28 cellular contexts compared by ENCODE assay signal in genomic region chr4:118995693-118996391, GRCh38.
DNase-seq lines count a peak whose midpoint lies in the region; ATAC-seq, FAIRE-seq and TF ChIP-seq lines count a peak whose summit lies in the region.
"Had no signal": no experiment of that assay in that cellular context is flagged by ENCODE, and none has a peak within 500 bp of the region (broad histone marks: within the 10 kb centered on the region; RNA-seq: fewer than 3 reads in every experiment).

No MANE protein-coding gene starts in this region.

- H3K27ac ChIP-seq in heart left ventricle = peak overlapping the region in 9 of 12 donors; percentile 15 to 89 (median 60)
- H3K27ac ChIP-seq in muscle layer of duodenum (ENCODE audit: low read length) = peak overlapping the region; percentile 93
- H3K27ac ChIP-seq in stomach = peak overlapping the region in 4 of 5 donors; percentile 77 to 89 (median 84)
- H3K27ac ChIP-seq in aorta (ENCODE audit: low read depth in 1 of 2, low read length in 2 of 2) = peak overlapping the region; percentile 76
- no peak overlapping the region for H3K27ac ChIP-seq in brain microvascular endothelial cell
- H3K27ac ChIP-seq: 22Rv1; BLaER1 treated with 17β-estradiol and CSF1 and Interleukin-3, amounts not matched to agents 10 nM and 100 nM; GM23248; HL-60; SJSA1 had no signal

- 89 to 95% (median 92%) methylated on average over 4 of the region's 4 CpGs for WGBS in heart left ventricle, 4 donors
- 85 to 94% (median 93%) methylated on average over 4 of the region's 4 CpGs for WGBS in stomach, 5 donors
- WGBS in aorta, 2 donors = 85 to 89% methylated on average over 4 of the region's 4 CpGs

- CTCF ChIA-PET in activated naive CD4-positive, alpha-beta T cell treated with anti-CD3 and anti-CD28 coated beads for 36 hours (lab: Charles Lee) = no interaction called here

- no peaks in the 10 kb centered on the region for H3K9me3 Mint-ChIP-seq in activated naive CD4-positive, alpha-beta T cell treated with anti-CD3 and anti-CD28 coated beads for 36 hours
- H3K9me3 Mint-ChIP-seq: CD8-positive, alpha-beta T cell; H9; HFFc6 had no signal

- no peak for TF ChIP-seq CTCF in heart left ventricle (IDR thresholded peaks at IDR 0.05)
- TF ChIP-seq CTCF in stomach (IDR thresholded peaks at IDR 0.05) = no peak
- no peak for TF ChIP-seq CTCF in brain microvascular endothelial cell (IDR thresholded peaks at IDR 0.05; ENCODE audit: low read depth, low read length, missing control alignments)

- no peaks in the 10 kb centered on the region for H3K36me3 Mint-ChIP-seq in activated naive CD4-positive, alpha-beta T cell treated with anti-CD3 and anti-CD28 coated beads for 36 hours (ENCODE audit: low read depth)
- H3K36me3 Mint-ChIP-seq: CD8-positive, alpha-beta T cell had no signal

- H3K27me3 Mint-ChIP-seq in activated naive CD4-positive, alpha-beta T cell treated with anti-CD3 and anti-CD28 coated beads for 36 hours (ENCODE audit: low read depth) = no peaks in the 10 kb centered on the region

- H3K27me3 ChIP-seq in heart left ventricle (no peaks in the 10 kb centered on the region), muscle layer of duodenum (ENCODE audit: low read depth, low read length) (no peaks in the 10 kb centered on the region), stomach (no peaks in the 10 kb centered on the region), aorta (ENCODE audit: control insufficient read depth in 1 of 2, insufficient read depth in 2 of 2, low read length in 1 of 2) (no peaks in the 10 kb centered on the region), brain microvascular endothelial cell (replicated peaks) (no peaks in the 10 kb centered on the region)
- H3K27me3 ChIP-seq: BLaER1 treated with 17β-estradiol and CSF1 and Interleukin-3, amounts not matched to agents 10 nM and 100 nM; Peyer's patch; SJSA1 had no signal

- H3K36me3 ChIP-seq in heart left ventricle = no peaks in the 10 kb centered on the region
- no peaks in the 10 kb centered on the region for H3K36me3 ChIP-seq in muscle layer of duodenum (ENCODE audit: control insufficient read depth in 1 of 2, insufficient read depth in 2 of 2, low read length in 2 of 2)
- no peaks in the 10 kb centered on the region for H3K36me3 ChIP-seq in stomach
- no peaks in the 10 kb centered on the region for H3K36me3 ChIP-seq in aorta (ENCODE audit: control insufficient read depth in 1 of 2, insufficient read depth in 2 of 2, low read length in 1 of 2)
- H3K36me3 ChIP-seq in brain microvascular endothelial cell (replicated peaks) = no peaks in the 10 kb centered on the region
- H3K36me3 ChIP-seq: BLaER1 treated with 17β-estradiol and CSF1 and Interleukin-3, amounts not matched to agents 10 nM and 100 nM; Peyer's patch; SJSA1 had no signal

- no peak overlapping the region for H3K4me3 ChIP-seq in heart left ventricle
- no peak overlapping the region for H3K4me3 ChIP-seq in muscle layer of duodenum (ENCODE audit: low read depth in 1 of 2, low read length in 2 of 2)
- no peak overlapping the region for H3K4me3 ChIP-seq in stomach
- H3K4me3 ChIP-seq in aorta (ENCODE audit: low read length in 2 of 2) = no peak overlapping the region
- H3K4me3 ChIP-seq in brain microvascular endothelial cell (ENCODE audit: low read depth, low read length) = no peak overlapping the region
- H3K4me3 ChIP-seq: BLaER1 treated with 17β-estradiol and CSF1 and Interleukin-3, amounts not matched to agents 10 nM and 100 nM; GM23248; Peyer's patch; SJSA1 had no signal

- in situ Hi-C loops in brain microvascular endothelial cell (cut with HindIII; ENCODE audit: low pct_ligation_motif_present, low sequenced_read_pairs) = no loop called here

- TF ChIP-seq EP300 in stomach (IDR thresholded peaks at IDR 0.05) = no peak

- intact Hi-C loops in heart left ventricle (cut with DNase I) (loop anchor here in 1 of 10 donors (5.0 kb wide), 1 partner anchor 36 kb away; no protein-coding TSS in a partner anchor), left cardiac atrium (cut with DNase I) (no loop called here), stomach (cut with DNase I; ENCODE audit: low total_unique reads) (no loop called here), aorta (cut with DNase I) (no loop called here)
- intact Hi-C loops in activated naive CD4-positive, alpha-beta T cell treated with anti-CD3 and anti-CD28 coated beads for 36 hours (cut with micrococcal nuclease) = no loop called here

- no peaks in the 10 kb centered on the region for H3K4me1 Mint-ChIP-seq in activated naive CD4-positive, alpha-beta T cell treated with anti-CD3 and anti-CD28 coated beads for 36 hours (ENCODE audit: low read depth)

- no peak overlapping the region for H3K4me3 Mint-ChIP-seq in activated naive CD4-positive, alpha-beta T cell treated with anti-CD3 and anti-CD28 coated beads for 36 hours
- H3K4me3 Mint-ChIP-seq: CD8-positive, alpha-beta T cell; H9; HFFc6 had no signal

- H3K4me1 ChIP-seq in heart left ventricle (peaks cover 0 to 76% (median 34%) of the 10 kb centered on the region in 12 donors), muscle layer of duodenum (ENCODE audit: control insufficient read depth in 1 of 2, insufficient read depth in 2 of 2, low read length in 2 of 2) (peaks cover 0 to 6% of the 10 kb centered on the region in 2 donors), stomach (peaks cover 0 to 35% (median 5%) of the 10 kb centered on the region in 4 donors), aorta (ENCODE audit: control insufficient read depth in 1 of 2, insufficient read depth in 2 of 2, low read length in 2 of 2) (peaks cover 5 to 15% of the 10 kb centered on the region in 2 donors)
- H3K4me1 ChIP-seq: SJSA1 had no signal

- TF ChIP-seq POLR2A in heart left ventricle (IDR thresholded peaks at IDR 0.05) (no peak), stomach (IDR thresholded peaks at IDR 0.05) (no peak)

- ATAC-seq in heart left ventricle = no peak
- ATAC-seq in left cardiac atrium = no peak
- no peak for ATAC-seq in aorta (ENCODE audit: low FRiP score)
- ATAC-seq: CD8-positive, alpha-beta T cell; HepG2 had no signal

- FAIRE-seq in GM19239 (lab: Jason Lieb, UNC) = no peak
- FAIRE-seq: GM12891, HepG2 had no signal

- no peaks in the 10 kb centered on the region for H3K9me3 ChIP-seq in heart left ventricle
- H3K9me3 ChIP-seq in muscle layer of duodenum (ENCODE audit: control insufficient read depth in 1 of 2, low read length in 2 of 2) = no peaks in the 10 kb centered on the region
- H3K9me3 ChIP-seq in stomach = no peaks in the 10 kb centered on the region
- no peaks in the 10 kb centered on the region for H3K9me3 ChIP-seq in aorta (ENCODE audit: control insufficient read depth, low read length)
- H3K9me3 ChIP-seq: BLaER1 treated with 17β-estradiol and CSF1 and Interleukin-3, amounts not matched to agents 10 nM and 100 nM; Peyer's patch; SJSA1 had no signal

- no peak for DNase-seq in heart left ventricle
- no peak for DNase-seq in left cardiac atrium
- DNase-seq in stomach = no peak
- DNase-seq in aorta = no peak
- no peak for DNase-seq in brain microvascular endothelial cell
- no peak for DNase-seq in activated naive CD4-positive, alpha-beta T cell treated with anti-CD3 and anti-CD28 coated beads for 36 hours
- no peak for DNase-seq in GM19239 (ENCODE audit: insufficient read length, low spot score)
- DNase-seq: ACHN; CD8-positive, alpha-beta T cell; DMS153; GM23248; H9; HFFc6; KG1; NCI-H1092 treated with DMSO at 0.1 percent for 48 hours; NCI-H1436 treated with DMSO at 0.1 percent for 48 hours; NCI-H2029; NCI-H2227 treated with DMSO at 0.1 percent for 48 hours; NCI-H510A; NCI-H748 treated with DMSO at 0.1 percent for 48 hours; Peyer's patch had no signal

- H3K27ac Mint-ChIP-seq in activated naive CD4-positive, alpha-beta T cell treated with anti-CD3 and anti-CD28 coated beads for 36 hours = no peak overlapping the region
- H3K27ac Mint-ChIP-seq: CD8-positive, alpha-beta T cell; H9; HFFc6 had no signal
